In genomic region chr4:76585270-76585669, GRCh38 we compare ENCODE assay signal across 10 cellular contexts.
DNase-seq lines count a peak whose midpoint lies in the region; ATAC-seq, FAIRE-seq and TF ChIP-seq lines count a peak whose summit lies in the region.
"Had no signal": no experiment of that assay in that cellular context is flagged by ENCODE, and none has a peak within 500 bp of the region (broad histone marks: within the 10 kb centered on the region; RNA-seq: fewer than 3 reads in every experiment).

No MANE protein-coding gene starts in this region.

- H4K20me1 ChIP-seq in GM23338 (replicated peaks; ENCODE audit: insufficient read depth): no peaks in the 10 kb centered on the region

- no peaks in the 10 kb centered on the region for H3K36me3 Mint-ChIP-seq in GM23338 (ENCODE audit: low read depth)
- no peaks in the 10 kb centered on the region for H3K36me3 Mint-ChIP-seq in activated T-helper 2 cell treated with anti-CD3 and anti-CD28 coated beads, Interferon-gamma antibody, Interleukin-2, Interleukin-4, amounts not matched to agents 10 μg/mL and 5 μg/mL and 100 μg/mL, durations not matched to agents 14 hours and 24 hours and 36 hours (ENCODE audit: low read depth)

- H3K9me3 ChIP-seq in pancreas (no peaks in the 10 kb centered on the region), BE2C (no peaks in the 10 kb centered on the region)

- H3K4me3 Mint-ChIP-seq in GM23338: peak overlapping the region; percentile 76
- no peak overlapping the region for H3K4me3 Mint-ChIP-seq in activated T-helper 2 cell treated with anti-CD3 and anti-CD28 coated beads, Interferon-gamma antibody, Interleukin-2, Interleukin-4, amounts not matched to agents 10 μg/mL and 5 μg/mL and 100 μg/mL, durations not matched to agents 14 hours and 24 hours and 36 hours (ENCODE audit: low read depth)
- H3K4me3 Mint-ChIP-seq: HFFc6 had no signal

- H3K27me3 ChIP-seq in GM23338 (ENCODE audit: insufficient read depth) (no peaks in the 10 kb centered on the region), pancreas (no peaks in the 10 kb centered on the region), BE2C (no peaks in the 10 kb centered on the region)

- H3K36me3 ChIP-seq in GM23338 (ENCODE audit: insufficient read depth): no peaks in the 10 kb centered on the region
- H3K36me3 ChIP-seq in pancreas: no peaks in the 10 kb centered on the region
- no peaks in the 10 kb centered on the region for H3K36me3 ChIP-seq in BE2C

- 77 to 79% methylated on average over 5 of the region's 5 CpGs for WGBS in pancreas, 2 donors

- H3K27ac ChIP-seq in GM23338 (ENCODE audit: low read depth) (no peak overlapping the region), pancreas (peak overlapping the region in 3 of 4 donors; percentile 63 to 86 (median 80))

- TF ChIP-seq CTCF in GM23338 (conservative IDR thresholded peaks at IDR 0.05; ENCODE audit: low read depth in 2 of 2) (no peak; a peak in 1 of 4 replicates), pancreas (IDR thresholded peaks at IDR 0.05) (no peak), BE2C (IDR thresholded peaks at IDR 0.05; ENCODE audit: low read depth, low read length) (no peak)

- peaks cover 4% of the 10 kb centered on the region; the same call in 1 of the 2 replicates for H3F3A ChIP-seq in GM23338 (replicated peaks; ENCODE audit: low read depth)

- peaks cover 55% of the 10 kb centered on the region for H3K4me1 Mint-ChIP-seq in GM23338
- no peaks in the 10 kb centered on the region for H3K4me1 Mint-ChIP-seq in activated T-helper 2 cell treated with anti-CD3 and anti-CD28 coated beads, Interferon-gamma antibody, Interleukin-2, Interleukin-4, amounts not matched to agents 10 μg/mL and 5 μg/mL and 100 μg/mL, durations not matched to agents 14 hours and 24 hours and 36 hours (ENCODE audit: low read depth)

- H3K4me3 ChIP-seq in GM23338 (peak overlapping the region; percentile 46), pancreas (peak overlapping the region in 1 of 4 donors; percentile 41), BE2C (ENCODE audit: low read depth, low read length) (no peak overlapping the region)

- H3K27me3 Mint-ChIP-seq in GM23338 (ENCODE audit: insufficient read depth, low read depth, poor library complexity): no peaks in the 10 kb centered on the region
- H3K27me3 Mint-ChIP-seq in activated T-helper 2 cell treated with anti-CD3 and anti-CD28 coated beads, Interferon-gamma antibody, Interleukin-2, Interleukin-4, amounts not matched to agents 10 μg/mL and 5 μg/mL and 100 μg/mL, durations not matched to agents 14 hours and 24 hours and 36 hours (ENCODE audit: low read depth): peaks cover 53% of the 10 kb centered on the region

- H3K79me2 ChIP-seq in GM23338 (replicated peaks; ENCODE audit: insufficient read depth): no peaks in the 10 kb centered on the region

- ATAC-seq in GM23338: peak; percentile 16
- no peak for ATAC-seq in pancreas

- no peaks in the 10 kb centered on the region for H3K9me2 ChIP-seq in GM23338 (ENCODE audit: insufficient read depth)

- H2AFZ ChIP-seq in GM23338: no peak overlapping the region

- intact Hi-C loops in pancreas (cut with DNase I): no loop called here
- intact Hi-C loops in activated T-helper 2 cell treated with anti-CD3 and anti-CD28 coated beads, Interferon-gamma antibody, Interleukin-2, Interleukin-4, amounts not matched to agents 10 μg/mL and 5 μg/mL and 100 μg/mL, durations not matched to agents 14 hours and 24 hours and 36 hours (cut with micrococcal nuclease): no loop called here

- DNase-seq in GM23338 (ENCODE audit: low spot score): peak; percentile 40
- peak; percentile 51 for DNase-seq in glomerular visceral epithelial cell (ENCODE audit: extremely low spot score)
- DNase-seq in pancreas: no peak
- DNase-seq in H4 (ENCODE audit: low spot score): no peak
- DNase-seq in activated T-helper 2 cell treated with anti-CD3 and anti-CD28 coated beads, Interferon-gamma antibody, Interleukin-2, Interleukin-4, amounts not matched to agents 10 μg/mL and 5 μg/mL and 100 μg/mL, durations not matched to agents 14 hours and 24 hours and 36 hours (ENCODE audit: low spot score): no peak
- no peak for DNase-seq in SKM-1 (lab: John Stamatoyannopoulos, UW; ENCODE audit: unreplicated experiment)
- DNase-seq in BE2C: no peak
- DNase-seq: HFFc6, SW 1271 had no signal

- H3K27ac Mint-ChIP-seq in GM23338: no peak overlapping the region
- H3K27ac Mint-ChIP-seq in activated T-helper 2 cell treated with anti-CD3 and anti-CD28 coated beads, Interferon-gamma antibody, Interleukin-2, Interleukin-4, amounts not matched to agents 10 μg/mL and 5 μg/mL and 100 μg/mL, durations not matched to agents 14 hours and 24 hours and 36 hours: no peak overlapping the region
- H3K27ac Mint-ChIP-seq: HFFc6 had no signal

- H3K9me3 Mint-ChIP-seq in GM23338: no peaks in the 10 kb centered on the region
- H3K9me3 Mint-ChIP-seq in activated T-helper 2 cell treated with anti-CD3 and anti-CD28 coated beads, Interferon-gamma antibody, Interleukin-2, Interleukin-4, amounts not matched to agents 10 μg/mL and 5 μg/mL and 100 μg/mL, durations not matched to agents 14 hours and 24 hours and 36 hours: no peaks in the 10 kb centered on the region
- H3K9me3 Mint-ChIP-seq: HFFc6 had no signal

- FAIRE-seq in TTC549 (lab: Jason Lieb, UNC): peak; percentile 25
- FAIRE-seq in pancreas (lab: Jason Lieb, UNC): no peak

- H3K4me2 ChIP-seq in GM23338: peak overlapping the region; percentile 72

- peaks cover 43% of the 10 kb centered on the region for H3K4me1 ChIP-seq in GM23338 (ENCODE audit: insufficient read depth)
- peaks cover 0 to 2% (median 0%) of the 10 kb centered on the region in 3 donors for H3K4me1 ChIP-seq in pancreas
- H3K4me1 ChIP-seq in BE2C: peaks cover 33% of the 10 kb centered on the region

TF ChIP-seq in GM23338, 12 proteins besides CTCF, POLR2A, EP300 and RAD21 (continues in another document):
- TF ChIP-seq ZNF331 (CRISPR knock-in tag; IDR thresholded peaks at IDR 0.05; ENCODE audit: low read depth) (no peak), ZNF462 (CRISPR knock-in tag; IDR thresholded peaks at IDR 0.05) (no peak), EZH2phosphoT487 (IDR thresholded peaks at IDR 0.05; ENCODE audit: unreplicated experiment) (no peak), NANOG (IDR thresholded peaks at IDR 0.05; ENCODE audit: borderline replicate concordance) (no peak), EZH2 (IDR thresholded peaks at IDR 0.05; ENCODE audit: low read depth, unreplicated experiment) (no peak), STAT1 (IDR thresholded peaks at IDR 0.05; ENCODE audit: unreplicated experiment) (no peak), ZNF114 (CRISPR knock-in tag; IDR thresholded peaks at IDR 0.05) (no peak), POLR2AphosphoS5 (IDR thresholded peaks at IDR 0.05; ENCODE audit: low read depth) (no peak), JUNB (IDR thresholded peaks at IDR 0.05; ENCODE audit: unreplicated experiment) (no peak)

Comparison
In these comparisons a context has a peak if more than half of its experiments do, and no peak if none do; other contexts are left out.
1. DNase-seq: peak in GM23338 (single experiment) and glomerular visceral epithelial cell (single experiment); none in pancreas (0 of 6), H4 (single experiment), activated T-helper 2 cell treated with anti-CD3 and anti-CD28 coated beads, Interferon-gamma antibody, Interleukin-2, Interleukin-4, amounts not matched to agents 10 μg/mL and 5 μg/mL and 100 μg/mL, durations not matched to agents 14 hours and 24 hours and 36 hours (single experiment), SKM-1 (single experiment) and BE2C (single experiment).